ENCODE assay signal across 17 cellular contexts in the genomic region with DNA sequence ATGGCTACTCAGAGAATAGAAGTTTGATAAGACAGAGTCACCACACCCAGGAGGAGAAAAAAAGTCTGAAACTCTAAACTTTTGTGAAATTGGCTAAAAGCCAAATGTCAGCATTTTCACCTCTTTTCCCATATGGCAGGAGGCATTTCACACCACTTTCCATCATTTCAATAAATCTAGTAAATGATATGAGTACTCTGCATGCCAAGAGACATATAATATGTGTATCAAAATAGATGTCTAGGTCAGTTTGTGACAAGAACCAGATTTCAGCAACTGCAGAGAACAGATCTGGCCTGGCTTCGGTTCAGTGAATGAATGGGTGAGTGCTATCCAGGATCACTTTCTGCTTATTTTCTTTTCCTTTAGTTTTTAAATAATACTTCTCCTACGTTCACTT.
A peak's percentile ranks its signal among the peaks of the same experiment; 100 is the strongest.
DNase-seq lines count a peak whose midpoint lies in the region; ATAC-seq and TF ChIP-seq lines count a peak whose summit lies in the region.
"Had no signal": no experiment of that assay in that cellular context is flagged by ENCODE, and none has a peak within 500 bp of the region (broad histone marks: within the 10 kb centered on the region; RNA-seq: fewer than 3 reads in every experiment).

No MANE protein-coding gene starts in this region.

- H3K23me2 ChIP-seq in H9 (ENCODE audit: insufficient read length, low read depth, low read length, poor library complexity, severe bottlenecking) = no peaks in the 10 kb centered on the region

- no peak for TF ChIP-seq RAD21 in Ishikawa (IDR thresholded peaks at IDR 0.05; ENCODE audit: low read depth)

- H3K9me3 ChIP-seq in HEK293 (ENCODE audit: control insufficient read depth, insufficient read depth, low read depth, low read length) (no peaks in the 10 kb centered on the region), H9 (ENCODE audit: control insufficient read depth, low read depth, low read length) (no peaks in the 10 kb centered on the region)
- H3K9me3 ChIP-seq: HAP-1 had no signal

- H3K23ac ChIP-seq in H9 (ENCODE audit: insufficient read length, low read depth, low read length) = no peak overlapping the region

- no peak for TF ChIP-seq CTCF in HEK293 (tag by site-specific recombination; IDR thresholded peaks at IDR 0.05)
- no peak for TF ChIP-seq CTCF in H9 (conservative IDR thresholded peaks at IDR 0.05)

- no peak overlapping the region for H2BK15ac ChIP-seq in H9 (ENCODE audit: low read depth, low read length)

- no peak overlapping the region for H3K18ac ChIP-seq in H9 (ENCODE audit: insufficient read length, low read depth, low read length)

- H2BK120ac ChIP-seq in H9 (ENCODE audit: low read depth, low read length, poor library complexity, severe bottlenecking) = no peak overlapping the region

- WGBS in H9 (ENCODE audit: extremely low coverage, insufficient read length, low lambda C conversion rate) = 100% methylated on average over 1 of the region's 2 CpGs

- peak; percentile 61 for ATAC-seq in SK-N-SH treated with all-trans-retinoic acid at 6 μM for 48 hours
- ATAC-seq: GM23338 had no signal

- no peak overlapping the region for H3K56ac ChIP-seq in H9 (ENCODE audit: insufficient read length, low read depth, low read length)

- TF ChIP-seq EP300 in Ishikawa (IDR thresholded peaks at IDR 0.05; ENCODE audit: borderline replicate concordance) = no peak

- H2AK5ac ChIP-seq in H9 (ENCODE audit: insufficient read length, low read length) = no peak overlapping the region

- no peaks in the 10 kb centered on the region for H4K20me1 ChIP-seq in H9 (ENCODE audit: control insufficient read depth, insufficient read depth, insufficient read length)

- H3K4me1 Mint-ChIP-seq in H9 = peaks cover 7 to 11% of the 10 kb centered on the region in 2 experiments
- no peaks in the 10 kb centered on the region for H3K4me1 Mint-ChIP-seq in activated CD4-positive, alpha-beta memory T cell treated with anti-CD3 and anti-CD28 coated beads, Interleukin-2, amount 10 ng/mL, durations not matched to agents 7 days and 5 days
- H3K4me1 Mint-ChIP-seq: CD4-positive, alpha-beta memory T cell; IgD-negative memory B cell had no signal

- H3K36me3 ChIP-seq in HEK293 (ENCODE audit: control insufficient read depth in 2 of 2, insufficient read depth in 1 of 2, low read length in 2 of 2) = no peaks in the 10 kb centered on the region
- H3K36me3 ChIP-seq: HAP-1 had no signal

- H3K9me3 Mint-ChIP-seq in H9 = no peaks in the 10 kb centered on the region
- H3K9me3 Mint-ChIP-seq in activated CD4-positive, alpha-beta memory T cell treated with anti-CD3 and anti-CD28 coated beads, Interleukin-2, amount 10 ng/mL, durations not matched to agents 7 days and 5 days = no peaks in the 10 kb centered on the region
- H3K9me3 Mint-ChIP-seq: GM23338 had no signal

- H3K4me3 ChIP-seq in HEK293 (ENCODE audit: low read depth, low read length) = no peak overlapping the region
- H3K4me3 ChIP-seq: GM23338, HAP-1 had no signal

- H3K4me3 Mint-ChIP-seq in H9 = no peak overlapping the region
- H3K4me3 Mint-ChIP-seq in activated CD4-positive, alpha-beta memory T cell treated with anti-CD3 and anti-CD28 coated beads, Interleukin-2, amount 10 ng/mL, durations not matched to agents 7 days and 5 days = no peak overlapping the region
- H3K4me3 Mint-ChIP-seq: CD4-positive, alpha-beta memory T cell; GM23338; IgD-negative memory B cell had no signal

- H2BK12ac ChIP-seq in H9 (ENCODE audit: insufficient read length, low read depth, low read length) = no peak overlapping the region

- no peaks in the 10 kb centered on the region for H3K79me2 ChIP-seq in H9 (ENCODE audit: insufficient read depth, low read length)

- H4K91ac ChIP-seq in H9 (ENCODE audit: insufficient read length, low read depth, low read length) = no peak overlapping the region

- H3K4me1 ChIP-seq in HEK293 (ENCODE audit: control insufficient read depth, insufficient read depth, low read length) (peaks cover 11% of the 10 kb centered on the region), H9 (ENCODE audit: insufficient read depth, low read length) (no peaks in the 10 kb centered on the region; the same call in 1 of the 2 replicates)
- H3K4me1 ChIP-seq: HAP-1 had no signal

- no peak overlapping the region for H3K9ac ChIP-seq in H9 (ENCODE audit: extremely low read depth, insufficient read length, low read length)
- H3K9ac ChIP-seq: KMS-11 had no signal

- no peaks in the 10 kb centered on the region for H3K27me3 ChIP-seq in H9 (ENCODE audit: insufficient read depth, low read length)

- H2BK5ac ChIP-seq in H9 (ENCODE audit: insufficient read length, low read length) = no peak overlapping the region

- POLR2A ChIA-PET in HEK293 (lab: Yijun Ruan, JAX) = no interaction called here
- POLR2A ChIA-PET in activated CD4-positive, alpha-beta memory T cell treated with anti-CD3 and anti-CD28 coated beads, Interleukin-2, amount 10 ng/mL, durations not matched to agents 7 days and 5 days (lab: Charles Lee) = no interaction called here

- peaks cover 2% of the 10 kb centered on the region; the same call in 1 of the 2 replicates for H3K27me3 Mint-ChIP-seq in H9 (ENCODE audit: low read depth)
- peaks cover 4% of the 10 kb centered on the region for H3K27me3 Mint-ChIP-seq in activated CD4-positive, alpha-beta memory T cell treated with anti-CD3 and anti-CD28 coated beads, Interleukin-2, amount 10 ng/mL, durations not matched to agents 7 days and 5 days

- H3K4ac ChIP-seq in H9 (ENCODE audit: low read depth, low read length) = no peak overlapping the region

- H3K4me2 ChIP-seq in H9 (ENCODE audit: insufficient read depth, insufficient read length, low read length) = no peak overlapping the region
- H3K4me2 ChIP-seq: GM23338, KMS-11 had no signal

- no peaks in the 10 kb centered on the region; a peak in 2 of 7 replicates for H3K36me3 Mint-ChIP-seq in H9 (ENCODE audit: insufficient read depth in 1 of 3, low read depth in 3 of 3)
- no peaks in the 10 kb centered on the region for H3K36me3 Mint-ChIP-seq in activated CD4-positive, alpha-beta memory T cell treated with anti-CD3 and anti-CD28 coated beads, Interleukin-2, amount 10 ng/mL, durations not matched to agents 7 days and 5 days (ENCODE audit: low read depth)
- H3K36me3 Mint-ChIP-seq: CD4-positive, alpha-beta memory T cell had no signal

- no peaks in the 10 kb centered on the region for H3K79me1 ChIP-seq in H9 (ENCODE audit: insufficient read depth, low read depth, low read length, poor library complexity, severe bottlenecking)

- H2BK20ac ChIP-seq in H9 (ENCODE audit: low read depth, low read length, poor library complexity, severe bottlenecking) = no peak overlapping the region

- DNase-seq in left kidney (ENCODE audit: low read depth, low spot score) (peak; percentile 45), H9 (no peak), SK-N-DZ (ENCODE audit: low spot score) (no peak)
- no peak for DNase-seq in activated CD4-positive, alpha-beta memory T cell treated with anti-CD3 and anti-CD28 coated beads, Interleukin-2, amount 10 ng/mL, durations not matched to agents 7 days and 5 days
- DNase-seq: AML-193; CD4-positive, alpha-beta memory T cell; DMS153; DMS79 treated with DMSO at 0.1 percent for 48 hours; GF-D8 had no signal

- H3T11ph ChIP-seq in H9 (ENCODE audit: low read length) = no peak overlapping the region

- CTCF ChIA-PET in HEK293 (lab: Yijun Ruan, JAX) = no interaction called here
- CTCF ChIA-PET in activated CD4-positive, alpha-beta memory T cell treated with anti-CD3 and anti-CD28 coated beads, Interleukin-2, amount 10 ng/mL, durations not matched to agents 7 days and 5 days (lab: Charles Lee) = no interaction called here

- no peak overlapping the region for H3K27ac ChIP-seq in HEK293 (ENCODE audit: extremely low read depth, low read depth, low read length)
- H3K27ac ChIP-seq in H9 (ENCODE audit: insufficient read length, low read depth, low read length) = no peak overlapping the region
- H3K27ac ChIP-seq: HL-60, KMS-11 had no signal

- no peak overlapping the region for H4K5ac ChIP-seq in H9 (ENCODE audit: insufficient read length, low read depth, low read length)

- no peak overlapping the region for H3K14ac ChIP-seq in H9 (ENCODE audit: insufficient read depth, low read length)

- H2AFZ ChIP-seq in H9 (ENCODE audit: low read length) = no peak overlapping the region
- H2AFZ ChIP-seq: GM23338 had no signal

- H4K8ac ChIP-seq in H9 (replicated peaks; ENCODE audit: insufficient read length, low read depth, low read length) = no peak overlapping the region

- H3K27ac Mint-ChIP-seq in H9 = no peak overlapping the region
- no peak overlapping the region for H3K27ac Mint-ChIP-seq in activated CD4-positive, alpha-beta memory T cell treated with anti-CD3 and anti-CD28 coated beads, Interleukin-2, amount 10 ng/mL, durations not matched to agents 7 days and 5 days
- H3K27ac Mint-ChIP-seq: CD4-positive, alpha-beta memory T cell; GM23338 had no signal

TF ChIP-seq in HEK293, 187 proteins besides CTCF, POLR2A, EP300 and RAD21:
- TF ChIP-seq PRDM1 (tag by site-specific recombination; IDR thresholded peaks at IDR 0.05) (0 out of 2 replicates have a peak, but pooled peaks have one; percentile 34), ZNF324 (tag by site-specific recombination; IDR thresholded peaks at IDR 0.05) (no peak)

TF ChIP-seq in Ishikawa, 13 proteins besides CTCF, POLR2A, EP300 and RAD21 (continues in another document):
- no peak for TF ChIP-seq ZBTB7A (IDR thresholded peaks at IDR 0.05; ENCODE audit: low read depth)
- no peak for TF ChIP-seq YY1 (IDR thresholded peaks at IDR 0.05; ENCODE audit: low read depth)
- TF ChIP-seq NFIC (IDR thresholded peaks at IDR 0.05) = peak; percentile 18; the same call in 1 of the 2 replicates
- TF ChIP-seq, protein P1, sequence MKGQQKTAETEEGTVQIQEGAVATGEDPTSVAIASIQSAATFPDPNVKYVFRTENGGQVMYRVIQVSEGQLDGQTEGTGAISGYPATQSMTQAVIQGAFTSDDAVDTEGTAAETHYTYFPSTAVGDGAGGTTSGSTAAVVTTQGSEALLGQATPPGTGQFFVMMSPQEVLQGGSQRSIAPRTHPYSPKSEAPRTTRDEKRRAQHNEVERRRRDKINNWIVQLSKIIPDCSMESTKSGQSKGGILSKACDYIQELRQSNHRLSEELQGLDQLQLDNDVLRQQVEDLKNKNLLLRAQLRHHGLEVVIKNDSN (IDR thresholded peaks at IDR 0.05) = no peak
- no peak for TF ChIP-seq FOXM1 (IDR thresholded peaks at IDR 0.05; ENCODE audit: borderline replicate concordance, low read depth)

TF ChIP-seq in SK-N-SH treated with all-trans-retinoic acid at 6 μM for 48 hours, 23 proteins besides CTCF, POLR2A, EP300 and RAD21:
- TF ChIP-seq BACH2 (CRISPR knock-in tag; IDR thresholded peaks at IDR 0.05; ENCODE audit: borderline replicate concordance) = no peak
- TF ChIP-seq ISL1 (CRISPR knock-in tag; IDR thresholded peaks at IDR 0.05) = peak; percentile 70
- peak; percentile 70 for TF ChIP-seq TOX (CRISPR knock-in tag; IDR thresholded peaks at IDR 0.05; ENCODE audit: borderline replicate concordance)
- TF ChIP-seq RARB (CRISPR knock-in tag; IDR thresholded peaks at IDR 0.05) = peak; percentile 45; the same call in 1 of the 2 replicates
